Comparison of ENCODE assay signal across 21 cellular contexts in genomic region chr6:41049955-41050354, GRCh38. TPM values are rescaled to one million over a fixed set of nuclear protein-coding genes. Genes with fewer than 3 reads are reported as not detected.
"Had no signal": no experiment of that assay in that cellular context is flagged by ENCODE, and none has a peak within 500 bp of the region (broad histone marks: within the 10 kb centered on the region; RNA-seq: fewer than 3 reads in every experiment).

No MANE protein-coding gene starts in this region.

- H3K4me3 Mint-ChIP-seq: activated CD4-positive, alpha-beta T cell treated with anti-CD3 and anti-CD28 coated beads, Interleukin-2, amount 10 ng/mL, durations not matched to agents 24 days and 14 days; activated naive CD8-positive, alpha-beta T cell; activated T-cell treated with anti-CD3 and anti-CD28 coated beads, Interleukin-2, amount 50 U/mL, for 72 hours; type B pancreatic cell had no signal

- H3K27me3 Mint-ChIP-seq: activated CD4-positive, alpha-beta T cell treated with anti-CD3 and anti-CD28 coated beads, Interleukin-2, amount 10 ng/mL, durations not matched to agents 24 days and 14 days; activated naive CD8-positive, alpha-beta T cell; type B pancreatic cell had no signal

- DNase-seq: activated CD4-positive, alpha-beta T cell treated with anti-CD3 and anti-CD28 coated beads, Interleukin-2, amount 10 ng/mL, durations not matched to agents 24 days and 14 days; activated gamma-delta T cell; activated T-cell treated with anti-CD3 and anti-CD28 coated beads, Interleukin-2, amount 50 U/mL, for 72 hours; dermis blood vessel endothelial cell; effector memory CD4-positive, alpha-beta T cell; hippocampal formation; pancreas; SIG-M5; stimulated activated CD4-positive, alpha-beta T cell treated with anti-CD3 and anti-CD28 coated beads, Interleukin-15, amount 100 ng/mL, for 24 hours; stimulated activated CD4-positive, alpha-beta T cell treated with anti-CD3 and anti-CD28 coated beads, Interleukin-4, amount 100 ng/mL, for 1 hour; stomach; T1000 had no signal

- ATAC-seq: activated T-cell treated with anti-CD3 and anti-CD28 coated beads, Interleukin-2, amount 50 U/mL, for 72 hours; pancreas had no signal

- FAIRE-seq: endothelial cell of umbilical vein, islet of Langerhans, pancreas had no signal

- H3K27ac Mint-ChIP-seq: activated CD4-positive, alpha-beta T cell treated with anti-CD3 and anti-CD28 coated beads, Interleukin-2, amount 10 ng/mL, durations not matched to agents 24 days and 14 days; activated naive CD8-positive, alpha-beta T cell; activated T-cell treated with anti-CD3 and anti-CD28 coated beads, Interleukin-2, amount 50 U/mL, for 72 hours; type B pancreatic cell had no signal

- H3K9me3 ChIP-seq: esophagus muscularis mucosa, pancreas, stomach had no signal

- H3K4me3 ChIP-seq: esophagus muscularis mucosa, pancreas, stomach had no signal

- H3K36me3 ChIP-seq: esophagus muscularis mucosa, pancreas, stomach had no signal

- H3K9me3 Mint-ChIP-seq: activated T-cell treated with anti-CD3 and anti-CD28 coated beads, Interleukin-2, amount 50 U/mL, for 72 hours; type B pancreatic cell had no signal

- H3K27ac ChIP-seq: esophagus muscularis mucosa had no signal

- H3K27me3 ChIP-seq: esophagus muscularis mucosa, pancreas, stomach had no signal

RNA-seq across cellular contexts. Expression of gene APOBEC2, which starts 3.0 kb away (rescaled TPM):
- total RNA-seq: activated CD4-positive, alpha-beta T cell treated with anti-CD3 and anti-CD28 coated beads, Interleukin-2, amount 10 ng/mL, durations not matched to agents 24 days and 14 days; activated T-cell treated with anti-CD3 and anti-CD28 coated beads, Interleukin-2, amount 50 U/mL, for 72 hours; dermis blood vessel endothelial cell; endothelial cell of umbilical vein; lung microvascular endothelial cell; T-helper 1 cell treated with Interleukin-12 subunit alpha and Interleukin-12 subunit beta and Interleukin-4 antibody, amounts not matched to agents 30 ng/mL and 1 ng/mL, for 36 hours; temporal lobe had no signal
- polyA plus RNA-seq: endothelial cell of umbilical vein had no signal

RNA-seq across cellular contexts. Expression of gene TSPO2, which starts 7.7 kb away (rescaled TPM):
- total RNA-seq: activated CD4-positive, alpha-beta T cell treated with anti-CD3 and anti-CD28 coated beads, Interleukin-2, amount 10 ng/mL, durations not matched to agents 24 days and 14 days; activated T-cell treated with anti-CD3 and anti-CD28 coated beads, Interleukin-2, amount 50 U/mL, for 72 hours; dermis blood vessel endothelial cell; endothelial cell of umbilical vein; esophagus muscularis mucosa; lung microvascular endothelial cell; myocyte; stomach; T-helper 1 cell treated with Interleukin-12 subunit alpha and Interleukin-12 subunit beta and Interleukin-4 antibody, amounts not matched to agents 30 ng/mL and 1 ng/mL, for 36 hours; temporal lobe had no signal
- polyA plus RNA-seq: endothelial cell of umbilical vein had no signal
